10 cellular contexts compared by ENCODE assay signal in genomic region chr19:18014197-18014596, GRCh38. TPM values are rescaled to one million over a fixed set of nuclear protein-coding genes. Genes with fewer than 3 reads are reported as not detected.
DNase-seq lines count a peak whose midpoint lies in the region; ATAC-seq and TF ChIP-seq lines count a peak whose summit lies in the region.
"Had no signal": no experiment of that assay in that cellular context is flagged by ENCODE, and none has a peak within 500 bp of the region (broad histone marks: within the 10 kb centered on the region; RNA-seq: fewer than 3 reads in every experiment).

No MANE protein-coding gene starts in this region.

- H3K27me3 ChIP-seq in right atrium auricular region (no peaks in the 10 kb centered on the region), vagina (no peaks in the 10 kb centered on the region)

- no peak for TF ChIP-seq POLR2A in vagina (IDR thresholded peaks at IDR 0.05)

- H3K4me3 ChIP-seq in right atrium auricular region = no peak overlapping the region
- H3K4me3 ChIP-seq in vagina = no peak overlapping the region

- H3K36me3 Mint-ChIP-seq in activated naive CD8-positive, alpha-beta T cell treated with anti-CD3 and anti-CD28 coated beads, Interleukin-2, amount 50 U/mL, for 24 hours (ENCODE audit: low read depth) = peaks cover 38% of the 10 kb centered on the region
- H3K36me3 Mint-ChIP-seq in nephron progenitor cell (ENCODE audit: low read depth) = no peaks in the 10 kb centered on the region

- H3K9me3 ChIP-seq in right atrium auricular region (no peaks in the 10 kb centered on the region), vagina (no peaks in the 10 kb centered on the region)

- TF ChIP-seq CTCF in right atrium auricular region (IDR thresholded peaks at IDR 0.05) (no peak), nephron progenitor cell (IDR thresholded peaks at IDR 0.05) (no peak), vagina (IDR thresholded peaks at IDR 0.05) (no peak)

- no peak overlapping the region for H3K4me3 Mint-ChIP-seq in activated naive CD8-positive, alpha-beta T cell treated with anti-CD3 and anti-CD28 coated beads, Interleukin-2, amount 50 U/mL, for 24 hours
- peak overlapping the region; percentile 67 for H3K4me3 Mint-ChIP-seq in nephron progenitor cell

- no peaks in the 10 kb centered on the region for H3K9me3 Mint-ChIP-seq in activated naive CD8-positive, alpha-beta T cell treated with anti-CD3 and anti-CD28 coated beads, Interleukin-2, amount 50 U/mL, for 24 hours
- H3K9me3 Mint-ChIP-seq in nephron progenitor cell = no peaks in the 10 kb centered on the region

- H3K4me1 ChIP-seq in right atrium auricular region (peaks cover 0 to 67% of the 10 kb centered on the region in 2 donors), vagina (peaks cover 37% of the 10 kb centered on the region)

- DNase-seq in right atrium auricular region (ENCODE audit: low spot score) = no peak
- DNase-seq in Right ventricle myocardium superior = no peak
- peak; percentile 32 for DNase-seq in activated naive CD8-positive, alpha-beta T cell treated with anti-CD3 and anti-CD28 coated beads, Interleukin-2, amount 50 U/mL, for 24 hours
- DNase-seq in nephron progenitor cell = no peak
- DNase-seq in vagina (ENCODE audit: extremely low spot score in 2 of 2) = no peak
- no peak for DNase-seq in DMS 273 treated with DMSO at 0.1 percent for 48 hours (lab: John Stamatoyannopoulos, UW)
- DNase-seq: NCI-H774; stimulated activated CD4-positive, alpha-beta T cell treated with anti-CD3 and anti-CD28 coated beads, Interleukin-4, amount 100 ng/mL, for 4 hours had no signal

- H3K27ac Mint-ChIP-seq in activated naive CD8-positive, alpha-beta T cell treated with anti-CD3 and anti-CD28 coated beads, Interleukin-2, amount 50 U/mL, for 24 hours = peak overlapping the region; percentile 64
- peak overlapping the region; percentile 69 for H3K27ac Mint-ChIP-seq in nephron progenitor cell

- H3K4me1 Mint-ChIP-seq in activated naive CD8-positive, alpha-beta T cell treated with anti-CD3 and anti-CD28 coated beads, Interleukin-2, amount 50 U/mL, for 24 hours = peaks cover 55% of the 10 kb centered on the region
- H3K4me1 Mint-ChIP-seq in nephron progenitor cell = peaks cover 49% of the 10 kb centered on the region

- no peaks in the 10 kb centered on the region for H3K27me3 Mint-ChIP-seq in activated naive CD8-positive, alpha-beta T cell treated with anti-CD3 and anti-CD28 coated beads, Interleukin-2, amount 50 U/mL, for 24 hours
- H3K27me3 Mint-ChIP-seq in nephron progenitor cell (ENCODE audit: low read depth, poor library complexity) = peaks cover 14% of the 10 kb centered on the region

- H3K36me3 ChIP-seq in right atrium auricular region (peaks cover 56% of the 10 kb centered on the region), vagina (peaks cover 0 to 42% of the 10 kb centered on the region in 2 donors)

- intact Hi-C loops in Right ventricle myocardium superior (cut with DNase I) (no loop called here), vagina (cut with DNase I) (no loop called here)

- no peak for ATAC-seq in Right ventricle myocardium superior (ENCODE audit: poor library complexity)
- peak; percentile 53 for ATAC-seq in activated naive CD8-positive, alpha-beta T cell treated with anti-CD3 and anti-CD28 coated beads, Interleukin-2, amount 50 U/mL, for 24 hours
- no peak for ATAC-seq in HG02981 (IDR thresholded peaks at IDR 0.05; ENCODE audit: unreplicated experiment)
- ATAC-seq in HG03571 (IDR thresholded peaks at IDR 0.05; ENCODE audit: unreplicated experiment) = no peak

- H3K27ac ChIP-seq in right atrium auricular region (peak overlapping the region; percentile 56 to 93), vagina (peak overlapping the region; percentile 46)

RNA-seq across cellular contexts. Expression of gene ARRDC2, which starts 6.2 kb away (rescaled TPM):
- total RNA-seq in right atrium auricular region (10 to 100 TPM; 26.7 to 42.4 TPM), Right ventricle myocardium superior (19.1 TPM), vagina (54.5 TPM)

RNA-seq across cellular contexts. Expression of gene KCNN1, which starts 47.3 kb away (rescaled TPM):
- under 1 TPM; 0.56 to 0.63 TPM for total RNA-seq in right atrium auricular region
- not detected for total RNA-seq in Right ventricle myocardium superior
- 1.5 TPM for total RNA-seq in vagina
